Comparison of ENCODE assay signal across 12 cellular contexts in genomic region chr14:54890794-54891193, GRCh38. TPM values are rescaled to one million over a fixed set of nuclear protein-coding genes. Genes with fewer than 3 reads are reported as not detected.
DNase-seq lines count a peak whose midpoint lies in the region; ATAC-seq and TF ChIP-seq lines count a peak whose summit lies in the region.
"Had no signal": no experiment of that assay in that cellular context is flagged by ENCODE, and none has a peak within 500 bp of the region (broad histone marks: within the 10 kb centered on the region; RNA-seq: fewer than 3 reads in every experiment).

No MANE protein-coding gene starts in this region.

- H3K4me2 ChIP-seq in mammary epithelial cell (ENCODE audit: insufficient read depth, low read depth, low read length) (no peak overlapping the region), neural progenitor cell (no peak overlapping the region)

- TF ChIP-seq CTCF in mammary epithelial cell (conservative IDR thresholded peaks at IDR 0.05 in 1 of 2, IDR thresholded peaks at IDR 0.05 in 1 of 2; ENCODE audit: extremely low read depth in 1 of 2, insufficient read depth in 1 of 2, low read depth in 1 of 2, low read length in 2 of 2) (no peak), neural progenitor cell (IDR thresholded peaks at IDR 0.05) (no peak)

- BruUV-seq in mammary epithelial cell (replicated peaks; lab: Mats Ljungman, UMichigan): no TSS peak

- CTCF ChIA-PET in mammary epithelial cell (lab: Charles Lee; ENCODE audit: low non-redundant PET): no interaction called here

- H3K4me3 Mint-ChIP-seq in neural progenitor cell: no peak overlapping the region
- H3K4me3 Mint-ChIP-seq: activated CD4-positive, alpha-beta memory T cell treated with anti-CD3 and anti-CD28 coated beads, Interleukin-2, amount 10 ng/mL, durations not matched to agents 7 days and 5 days had no signal

- ATAC-seq in GM18870 (IDR thresholded peaks at IDR 0.05; ENCODE audit: unreplicated experiment) (peak; percentile 77), HG02610 (IDR thresholded peaks at IDR 0.05; ENCODE audit: unreplicated experiment) (peak; percentile 87), HG03521 (IDR thresholded peaks at IDR 0.05; ENCODE audit: unreplicated experiment) (peak; percentile 68), left lobe of liver (no peak)
- ATAC-seq: SK-N-SH treated with all-trans-retinoic acid at 6 μM for 48 hours had no signal

- DNase-seq in Ammon's horn (ENCODE audit: low spot score) (peak; percentile 33), left lobe of liver (ENCODE audit: low spot score) (no peak), mammary epithelial cell (no peak), neural progenitor cell (ENCODE audit: low spot score) (no peak), superior temporal gyrus (ENCODE audit: extremely low spot score) (no peak)
- DNase-seq: activated CD4-positive, alpha-beta memory T cell treated with anti-CD3 and anti-CD28 coated beads, Interleukin-2, amount 10 ng/mL, durations not matched to agents 7 days and 5 days; NCI-H2107 had no signal

- in situ Hi-C loops in mammary epithelial cell (cut with MboI; ENCODE audit: low sequenced_read_pairs in 2 of 2): no loop called here

- H3K9me3 Mint-ChIP-seq in neural progenitor cell: no peaks in the 10 kb centered on the region
- H3K9me3 Mint-ChIP-seq: activated CD4-positive, alpha-beta memory T cell treated with anti-CD3 and anti-CD28 coated beads, Interleukin-2, amount 10 ng/mL, durations not matched to agents 7 days and 5 days had no signal

- H3K36me3 Mint-ChIP-seq in neural progenitor cell: no peaks in the 10 kb centered on the region

- dilution Hi-C loops in mammary epithelial cell (cut with HindIII; ENCODE audit: low sequenced_read_pairs): no loop called here

- H3K4me3 ChIP-seq in mammary epithelial cell (replicated peaks in 1 of 3; ENCODE audit: insufficient read depth in 1 of 3, low read depth in 2 of 3, low read length in 3 of 3) (no peak overlapping the region), neural progenitor cell (no peak overlapping the region)
- H3K4me3 ChIP-seq: prostate gland had no signal

- H2AFZ ChIP-seq in mammary epithelial cell (ENCODE audit: low read depth, low read length): no peak overlapping the region
- H2AFZ ChIP-seq in neural progenitor cell (replicated peaks): no peak overlapping the region

- no peak overlapping the region for H3K9ac ChIP-seq in mammary epithelial cell (ENCODE audit: insufficient read depth, low read length)
- H3K9ac ChIP-seq in neural progenitor cell: no peak overlapping the region

- H3F3A ChIP-seq in neural progenitor cell (ENCODE audit: low read depth): no peaks in the 10 kb centered on the region

- no peaks in the 10 kb centered on the region for H3K36me3 ChIP-seq in mammary epithelial cell (ENCODE audit: insufficient read depth, low read length)
- H3K36me3 ChIP-seq in neural progenitor cell: no peaks in the 10 kb centered on the region
- H3K36me3 ChIP-seq: prostate gland had no signal

- no peaks in the 10 kb centered on the region for H3K9me3 ChIP-seq in mammary epithelial cell (replicated peaks; ENCODE audit: insufficient read depth, low read length)
- H3K9me3 ChIP-seq in neural progenitor cell (ENCODE audit: low read depth): no peaks in the 10 kb centered on the region
- H3K9me3 ChIP-seq: prostate gland had no signal

- no peak overlapping the region for H3K27ac Mint-ChIP-seq in neural progenitor cell
- H3K27ac Mint-ChIP-seq: activated CD4-positive, alpha-beta memory T cell treated with anti-CD3 and anti-CD28 coated beads, Interleukin-2, amount 10 ng/mL, durations not matched to agents 7 days and 5 days had no signal

- peaks cover 12% of the 10 kb centered on the region for H3K4me1 Mint-ChIP-seq in neural progenitor cell

- H3K27me3 Mint-ChIP-seq in neural progenitor cell (ENCODE audit: insufficient read depth, low read depth): peaks cover 6% of the 10 kb centered on the region
- H3K27me3 Mint-ChIP-seq: activated CD4-positive, alpha-beta memory T cell treated with anti-CD3 and anti-CD28 coated beads, Interleukin-2, amount 10 ng/mL, durations not matched to agents 7 days and 5 days had no signal

- H3K79me2 ChIP-seq in mammary epithelial cell (ENCODE audit: insufficient read depth, low read length): peaks cover 4% of the 10 kb centered on the region
- H3K79me2 ChIP-seq in neural progenitor cell (ENCODE audit: low read depth): no peaks in the 10 kb centered on the region

- H3K27me3 ChIP-seq in mammary epithelial cell (ENCODE audit: insufficient read depth, low read length): no peaks in the 10 kb centered on the region
- no peaks in the 10 kb centered on the region for H3K27me3 ChIP-seq in neural progenitor cell

- WGBS in mammary epithelial cell (ENCODE audit: low coverage, missing lambda C conversion rate): 95% methylated on average over 2 of the region's 2 CpGs

- peaks cover 12% of the 10 kb centered on the region for H3K4me1 ChIP-seq in mammary epithelial cell (ENCODE audit: insufficient read depth, low read length)
- H3K4me1 ChIP-seq in neural progenitor cell: no peaks in the 10 kb centered on the region
- H3K4me1 ChIP-seq: prostate gland had no signal

- intact Hi-C loops in mammary epithelial cell (cut with micrococcal nuclease): no loop called here

- no peak overlapping the region for H3K27ac ChIP-seq in mammary epithelial cell (ENCODE audit: insufficient read depth, low read depth, low read length)
- H3K27ac ChIP-seq in neural progenitor cell: no peak overlapping the region
- H3K27ac ChIP-seq: prostate gland had no signal

- H4K20me1 ChIP-seq in mammary epithelial cell (ENCODE audit: insufficient read depth, low read length): no peaks in the 10 kb centered on the region
- no peaks in the 10 kb centered on the region for H4K20me1 ChIP-seq in neural progenitor cell (ENCODE audit: low read depth)

RNA-seq across cellular contexts. Expression of gene GCH1, which starts 11.8 kb away (rescaled TPM):
- 71.0 TPM for total RNA-seq in left lobe of liver
- total RNA-seq in mammary epithelial cell: 10 to 100 TPM in 1 of 2 donors, 1 to 10 TPM in 1; 8.8 to 11.7 TPM
- 4.4 TPM for polyA plus RNA-seq in mammary epithelial cell
- polyA minus RNA-seq in mammary epithelial cell: 2.3 TPM
- total RNA-seq in neural progenitor cell (ENCODE audit: low replicate concordance): 6.4 and 9.0 TPM in 2 replicates
